13 cellular contexts compared by ENCODE assay signal in genomic region chr17:78408476-78409020, GRCh38. TPM values are rescaled to one million over a fixed set of nuclear protein-coding genes. Genes with fewer than 3 reads are reported as not detected.
DNase-seq lines count a peak whose midpoint lies in the region; ATAC-seq and TF ChIP-seq lines count a peak whose summit lies in the region.
"Had no signal": no experiment of that assay in that cellular context is flagged by ENCODE, and none has a peak within 500 bp of the region (broad histone marks: within the 10 kb centered on the region; RNA-seq: fewer than 3 reads in every experiment).

No MANE protein-coding gene starts in this region.

- no peak overlapping the region for H4K8ac ChIP-seq in neuronal stem cell (ENCODE audit: low read depth, low read length)

- in situ Hi-C loops in GM13977 (cut with MboI; ENCODE audit: low pct_unique_long_range_greater_than_20kb, low sequenced_read_pairs, unreplicated experiment): no loop called here

- no peak overlapping the region for H3K4me2 ChIP-seq in neuronal stem cell (ENCODE audit: insufficient read depth, low read length, poor library complexity, severe bottlenecking)

- peak overlapping the region; percentile 3 for H2BK5ac ChIP-seq in neuronal stem cell (ENCODE audit: low read length)

- no peak overlapping the region for H2BK120ac ChIP-seq in neuronal stem cell (ENCODE audit: low read depth, low read length)

- no peaks in the 10 kb centered on the region for H3K27me3 Mint-ChIP-seq in effector memory CD8-positive, alpha-beta T cell
- H3K27me3 Mint-ChIP-seq in mesothelial cell of epicardium (ENCODE audit: low read depth): no peaks in the 10 kb centered on the region

- peak overlapping the region; percentile 0 for H3K14ac ChIP-seq in neuronal stem cell (ENCODE audit: low read length)

- no peaks in the 10 kb centered on the region for H3K9me3 Mint-ChIP-seq in effector memory CD8-positive, alpha-beta T cell
- no peaks in the 10 kb centered on the region for H3K9me3 Mint-ChIP-seq in mesothelial cell of epicardium
- H3K9me3 Mint-ChIP-seq: HFFc6 had no signal

- H3K27ac ChIP-seq in neuronal stem cell (replicated peaks; ENCODE audit: low read length): no peak overlapping the region
- H3K27ac ChIP-seq: lower lobe of right lung had no signal

- TF ChIP-seq CTCF in GM13977 (IDR thresholded peaks at IDR 0.05; ENCODE audit: extremely low read depth, insufficient read depth, missing control alignments) (no peak), mesothelial cell of epicardium (IDR thresholded peaks at IDR 0.05; ENCODE audit: unreplicated experiment) (no peak)

- DNase-seq in DMS79 treated with DMSO at 0.1 percent for 48 hours (lab: John Stamatoyannopoulos, UW): peak; percentile 29
- DNase-seq in DMS79 (lab: John Stamatoyannopoulos, UW): no peak
- DNase-seq in LoVo (ENCODE audit: low spot score): peak; percentile 20
- no peak for DNase-seq in effector memory CD8-positive, alpha-beta T cell
- no peak for DNase-seq in neuronal stem cell (ENCODE audit: low spot score)
- DNase-seq in GM13977 (ENCODE audit: low spot score): no peak
- DNase-seq in DMS 273 (lab: John Stamatoyannopoulos, UW; ENCODE audit: unreplicated experiment): no peak
- no peak for DNase-seq in mesothelial cell of epicardium (ENCODE audit: low spot score in 2 of 2, unreplicated experiment in 2 of 2)
- DNase-seq: 8988T, amniotic stem cell, DND-41, HFFc6 had no signal

- H3K36me3 ChIP-seq in neuronal stem cell (replicated peaks in 1 of 2; ENCODE audit: control insufficient read depth in 2 of 2, insufficient read depth in 2 of 2, low read length in 2 of 2): peaks cover 41 to 82% of the 10 kb centered on the region in 2 donors

- H2BK15ac ChIP-seq in neuronal stem cell (ENCODE audit: low read length): peak overlapping the region; percentile 75

- no peak overlapping the region for H2AFZ ChIP-seq in neuronal stem cell (ENCODE audit: low read length)

- no CpG with 5 or more reads among the region's 21 CpGs for WGBS in neuronal stem cell (ENCODE audit: extremely low coverage in 2 of 2, insufficient read length in 2 of 2, insufficient replicate concordance in 1 of 2), 2 donors

- ATAC-seq in effector memory CD8-positive, alpha-beta T cell (replicated peaks): no peak

- H3K36me3 Mint-ChIP-seq in effector memory CD8-positive, alpha-beta T cell (ENCODE audit: insufficient read depth): peaks cover 41% of the 10 kb centered on the region
- H3K36me3 Mint-ChIP-seq in mesothelial cell of epicardium: peaks cover 19% of the 10 kb centered on the region

- no peak overlapping the region for H3K4me3 ChIP-seq in neuronal stem cell (ENCODE audit: low read length in 2 of 2)
- H3K4me3 ChIP-seq: lower lobe of right lung had no signal

- H2AK5ac ChIP-seq in neuronal stem cell (ENCODE audit: low read depth, low read length): no peak overlapping the region

- peak overlapping the region; percentile 21 for H3K9ac ChIP-seq in neuronal stem cell (ENCODE audit: low read depth, low read length, poor library complexity)

- H3K4me3 Mint-ChIP-seq in effector memory CD8-positive, alpha-beta T cell: no peak overlapping the region
- no peak overlapping the region for H3K4me3 Mint-ChIP-seq in mesothelial cell of epicardium
- H3K4me3 Mint-ChIP-seq: HFFc6 had no signal

- H3K9me3 ChIP-seq in neuronal stem cell (replicated peaks in 1 of 2; ENCODE audit: control insufficient read depth in 2 of 2, insufficient read depth in 1 of 2, low read depth in 1 of 2, low read length in 2 of 2): no peaks in the 10 kb centered on the region
- H3K9me3 ChIP-seq: lower lobe of right lung had no signal

- no peak overlapping the region for H3K23ac ChIP-seq in neuronal stem cell (ENCODE audit: low read depth, low read length, poor library complexity)

- H4K91ac ChIP-seq in neuronal stem cell (ENCODE audit: low read depth, low read length, poor library complexity): no peak overlapping the region

- H2BK12ac ChIP-seq in neuronal stem cell (ENCODE audit: low read length): no peak overlapping the region

- H3K4me1 Mint-ChIP-seq in effector memory CD8-positive, alpha-beta T cell (ENCODE audit: low read depth in 2 of 2): peaks cover 32 to 44% of the 10 kb centered on the region in 2 donors
- peaks cover 11% of the 10 kb centered on the region for H3K4me1 Mint-ChIP-seq in mesothelial cell of epicardium

- H3K79me1 ChIP-seq in neuronal stem cell (ENCODE audit: low read depth, low read length): peaks cover 39% of the 10 kb centered on the region

- H3K27ac Mint-ChIP-seq in effector memory CD8-positive, alpha-beta T cell: peak overlapping the region; percentile 38 to 71
- H3K27ac Mint-ChIP-seq in mesothelial cell of epicardium: no peak overlapping the region
- H3K27ac Mint-ChIP-seq: HFFc6 had no signal

- H3K18ac ChIP-seq in neuronal stem cell (ENCODE audit: low read length): peak overlapping the region; percentile 35

- peaks cover 0 to 1% of the 10 kb centered on the region in 2 donors for H3K4me1 ChIP-seq in neuronal stem cell (ENCODE audit: control insufficient read depth in 2 of 2, insufficient read depth in 1 of 2, low read depth in 1 of 2, low read length in 2 of 2)

- H3K27me3 ChIP-seq in neuronal stem cell (ENCODE audit: control insufficient read depth in 3 of 3, insufficient read depth in 3 of 3, low read depth in 1 of 3, low read length in 3 of 3): no peaks in the 10 kb centered on the region

- no peak overlapping the region for H3K4ac ChIP-seq in neuronal stem cell (ENCODE audit: low read length)

RNA-seq across cellular contexts. Expression of gene PGS1, which starts 30.1 kb away (rescaled TPM):
- polyA plus RNA-seq in neuronal stem cell (2013, experiment 1 of 2): 28.6 TPM
- 27.5 TPM for polyA plus RNA-seq in neuronal stem cell (2013, experiment 2 of 2)
- 62.0 to 66.5 TPM (median 62.3 TPM) in 3 replicates for total RNA-seq in mesothelial cell of epicardium

RNA-seq across cellular contexts. Expression of gene SOCS3, which starts 48.7 kb away (rescaled TPM):
- polyA plus RNA-seq in neuronal stem cell (2013, experiment 1 of 2): 17.8 TPM
- 18.2 TPM for polyA plus RNA-seq in neuronal stem cell (2013, experiment 2 of 2)
- 45.7 to 50.0 TPM (median 49.8 TPM) in 3 replicates for total RNA-seq in mesothelial cell of epicardium

Comparison
In these comparisons a context has a peak if more than half of its experiments do, and no peak if none do; other contexts are left out.
1. DNase-seq: peak in DMS79 treated with DMSO at 0.1 percent for 48 hours (single experiment) and LoVo (single experiment); none in DMS79 (single experiment), effector memory CD8-positive, alpha-beta T cell (0 of 3), neuronal stem cell (single experiment), GM13977 (single experiment), DMS 273 (single experiment) and mesothelial cell of epicardium (0 of 2).